Comparison of ENCODE assay signal across 22 cellular contexts in genomic region chr12:201361-201760, GRCh38. TPM values are rescaled to one million over a fixed set of nuclear protein-coding genes. Genes with fewer than 3 reads are reported as not detected.
DNase-seq lines count a peak whose midpoint lies in the region; ATAC-seq and TF ChIP-seq lines count a peak whose summit lies in the region.
"Had no signal": no experiment of that assay in that cellular context is flagged by ENCODE, and none has a peak within 500 bp of the region (broad histone marks: within the 10 kb centered on the region; RNA-seq: fewer than 3 reads in every experiment).

No MANE protein-coding gene starts in this region.

- ATAC-seq in natural killer cell treated with Interleukin-12 subunit alpha and Interleukin-12 subunit beta and Interleukin-15 and Interleukin-18, amount 100 ng/mL, for 72 hours = no peak
- ATAC-seq in natural killer cell = no peak
- ATAC-seq in stimulated activated memory B cell treated with anti-CD40 and anti-IgM and Interleukin-4, amounts not matched to agents 10 μg/mL and 1 μg/mL and 100 μg/mL, for 72 hours = peak; percentile 4
- no peak for ATAC-seq in activated CD4-positive, alpha-beta T cell treated with anti-CD3 and anti-CD28 coated beads for 36 hours
- ATAC-seq: GM12878, Panc1 had no signal

- H3K36me3 ChIP-seq in brain microvascular endothelial cell (replicated peaks) = no peaks in the 10 kb centered on the region
- H3K36me3 ChIP-seq: BLaER1 treated with 17β-estradiol and CSF1 and Interleukin-3, amounts not matched to agents 10 nM and 100 nM had no signal

- peak; percentile 46 for DNase-seq in natural killer cell treated with Interleukin-12 subunit alpha and Interleukin-12 subunit beta and Interleukin-15 and Interleukin-18, amount 100 ng/mL, for 72 hours (ENCODE audit: low spot score)
- no peak for DNase-seq in natural killer cell
- DNase-seq in activated CD4-positive, alpha-beta T cell treated with anti-CD3 and anti-CD28 coated beads for 36 hours = no peak
- no peak for DNase-seq in brain microvascular endothelial cell
- DNase-seq in nephron progenitor cell = no peak
- DNase-seq in iPS-NIHi11 (ENCODE audit: low spot score) = no peak
- DNase-seq: CD4-positive, alpha-beta memory T cell; DND-41; HFFc6; Karpas-422; MV-4-11; NCI-H2171; NCI-H524; NK-92 treated with Interleukin-12 subunit alpha and Interleukin-12 subunit beta, amount 100 ng/mL, for 24 hours; SIG-M5 had no signal

- H3K27me3 Mint-ChIP-seq in natural killer cell treated with Interleukin-12 subunit alpha and Interleukin-12 subunit beta and Interleukin-15 and Interleukin-18, amount 100 ng/mL, for 72 hours = peaks cover 49% of the 10 kb centered on the region in 2 donors
- H3K27me3 Mint-ChIP-seq in natural killer cell (ENCODE audit: low read depth in 2 of 2) (peaks cover 46 to 60% of the 10 kb centered on the region in 2 donors), nephron (ENCODE audit: low read depth) (peaks cover 55% of the 10 kb centered on the region), nephron progenitor cell (ENCODE audit: low read depth, poor library complexity) (peaks cover 86% of the 10 kb centered on the region)
- peaks cover 62% of the 10 kb centered on the region for H3K27me3 Mint-ChIP-seq in stimulated activated memory B cell treated with anti-CD40 and anti-IgM and Interleukin-4, amounts not matched to agents 10 μg/mL and 1 μg/mL and 100 μg/mL, for 72 hours
- H3K27me3 Mint-ChIP-seq in activated CD4-positive, alpha-beta T cell treated with anti-CD3 and anti-CD28 coated beads for 36 hours = peaks cover 40% of the 10 kb centered on the region

- CTCF ChIA-PET in activated CD4-positive, alpha-beta T cell treated with anti-CD3 and anti-CD28 coated beads for 36 hours (lab: Charles Lee) = no interaction called here

- peaks cover 4% of the 10 kb centered on the region for H3K9me3 Mint-ChIP-seq in natural killer cell treated with Interleukin-12 subunit alpha and Interleukin-12 subunit beta and Interleukin-15 and Interleukin-18, amount 100 ng/mL, for 72 hours
- H3K9me3 Mint-ChIP-seq in natural killer cell (peaks cover 0 to 2% of the 10 kb centered on the region in 2 donors), nephron (no peaks in the 10 kb centered on the region), nephron progenitor cell (peaks cover 7% of the 10 kb centered on the region)
- H3K9me3 Mint-ChIP-seq in stimulated activated memory B cell treated with anti-CD40 and anti-IgM and Interleukin-4, amounts not matched to agents 10 μg/mL and 1 μg/mL and 100 μg/mL, for 72 hours = peaks cover 3% of the 10 kb centered on the region
- no peaks in the 10 kb centered on the region for H3K9me3 Mint-ChIP-seq in activated CD4-positive, alpha-beta T cell treated with anti-CD3 and anti-CD28 coated beads for 36 hours (ENCODE audit: low read depth)
- H3K9me3 Mint-ChIP-seq: HFFc6 had no signal

- TF ChIP-seq CTCF in natural killer cell (IDR thresholded peaks at IDR 0.05) = no peak
- TF ChIP-seq CTCF in nephron (IDR thresholded peaks at IDR 0.05; ENCODE audit: unreplicated experiment in 3 of 3) = no peak
- no peak for TF ChIP-seq CTCF in brain microvascular endothelial cell (IDR thresholded peaks at IDR 0.05; ENCODE audit: low read depth, low read length, missing control alignments)
- TF ChIP-seq CTCF in nephron progenitor cell (IDR thresholded peaks at IDR 0.05) = no peak

- H3K36me3 Mint-ChIP-seq in natural killer cell treated with Interleukin-12 subunit alpha and Interleukin-12 subunit beta and Interleukin-15 and Interleukin-18, amount 100 ng/mL, for 72 hours = no peaks in the 10 kb centered on the region
- H3K36me3 Mint-ChIP-seq in natural killer cell = no peaks in the 10 kb centered on the region
- H3K36me3 Mint-ChIP-seq in nephron (ENCODE audit: low read depth) = peaks cover 7% of the 10 kb centered on the region
- H3K36me3 Mint-ChIP-seq in stimulated activated memory B cell treated with anti-CD40 and anti-IgM and Interleukin-4, amounts not matched to agents 10 μg/mL and 1 μg/mL and 100 μg/mL, for 72 hours = no peaks in the 10 kb centered on the region
- no peaks in the 10 kb centered on the region for H3K36me3 Mint-ChIP-seq in activated CD4-positive, alpha-beta T cell treated with anti-CD3 and anti-CD28 coated beads for 36 hours (ENCODE audit: low read depth)
- no peaks in the 10 kb centered on the region for H3K36me3 Mint-ChIP-seq in nephron progenitor cell (ENCODE audit: low read depth)
- H3K36me3 Mint-ChIP-seq: CD4-positive, alpha-beta memory T cell; IgD-negative memory B cell had no signal

- no peak overlapping the region for H3K4me3 ChIP-seq in brain microvascular endothelial cell (ENCODE audit: low read depth, low read length)
- H3K4me3 ChIP-seq: BLaER1 treated with 17β-estradiol and CSF1 and Interleukin-3, amounts not matched to agents 10 nM and 100 nM; GM12878 had no signal

- H3K4me3 Mint-ChIP-seq in natural killer cell treated with Interleukin-12 subunit alpha and Interleukin-12 subunit beta and Interleukin-15 and Interleukin-18, amount 100 ng/mL, for 72 hours = no peak overlapping the region
- H3K4me3 Mint-ChIP-seq in natural killer cell = no peak overlapping the region
- peak overlapping the region in 2 of 3 experiments; percentile 11 to 63 for H3K4me3 Mint-ChIP-seq in nephron
- no peak overlapping the region for H3K4me3 Mint-ChIP-seq in stimulated activated memory B cell treated with anti-CD40 and anti-IgM and Interleukin-4, amounts not matched to agents 10 μg/mL and 1 μg/mL and 100 μg/mL, for 72 hours
- H3K4me3 Mint-ChIP-seq in activated CD4-positive, alpha-beta T cell treated with anti-CD3 and anti-CD28 coated beads for 36 hours = no peak overlapping the region
- no peak overlapping the region for H3K4me3 Mint-ChIP-seq in nephron progenitor cell
- H3K4me3 Mint-ChIP-seq: CD4-positive, alpha-beta memory T cell; HFFc6; IgD-negative memory B cell had no signal

- no peak overlapping the region for H3K27ac ChIP-seq in brain microvascular endothelial cell
- H3K27ac ChIP-seq: BLaER1 treated with 17β-estradiol and CSF1 and Interleukin-3, amounts not matched to agents 10 nM and 100 nM had no signal

- peaks cover 6 to 7% of the 10 kb centered on the region in 2 donors for H3K4me1 Mint-ChIP-seq in natural killer cell treated with Interleukin-12 subunit alpha and Interleukin-12 subunit beta and Interleukin-15 and Interleukin-18, amount 100 ng/mL, for 72 hours (ENCODE audit: low read depth in 2 of 2)
- H3K4me1 Mint-ChIP-seq in natural killer cell (peaks cover 0 to 10% of the 10 kb centered on the region in 2 donors), nephron (peaks cover 17% of the 10 kb centered on the region), nephron progenitor cell (peaks cover 43% of the 10 kb centered on the region)
- H3K4me1 Mint-ChIP-seq in stimulated activated memory B cell treated with anti-CD40 and anti-IgM and Interleukin-4, amounts not matched to agents 10 μg/mL and 1 μg/mL and 100 μg/mL, for 72 hours = no peaks in the 10 kb centered on the region
- no peaks in the 10 kb centered on the region for H3K4me1 Mint-ChIP-seq in activated CD4-positive, alpha-beta T cell treated with anti-CD3 and anti-CD28 coated beads for 36 hours

- intact Hi-C loops in natural killer cell (cut with micrococcal nuclease) = no loop called here
- intact Hi-C loops in activated CD4-positive, alpha-beta T cell treated with anti-CD3 and anti-CD28 coated beads for 36 hours (cut with DNase I, micrococcal nuclease) = no loop called here

- POLR2A ChIA-PET in activated CD4-positive, alpha-beta T cell treated with anti-CD3 and anti-CD28 coated beads for 36 hours (lab: Charles Lee) = no interaction called here

- H3K27ac Mint-ChIP-seq in natural killer cell treated with Interleukin-12 subunit alpha and Interleukin-12 subunit beta and Interleukin-15 and Interleukin-18, amount 100 ng/mL, for 72 hours = no peak overlapping the region
- H3K27ac Mint-ChIP-seq in natural killer cell (no peak overlapping the region), nephron (no peak overlapping the region), nephron progenitor cell (no peak overlapping the region)
- no peak overlapping the region for H3K27ac Mint-ChIP-seq in stimulated activated memory B cell treated with anti-CD40 and anti-IgM and Interleukin-4, amounts not matched to agents 10 μg/mL and 1 μg/mL and 100 μg/mL, for 72 hours
- no peak overlapping the region for H3K27ac Mint-ChIP-seq in activated CD4-positive, alpha-beta T cell treated with anti-CD3 and anti-CD28 coated beads for 36 hours
- H3K27ac Mint-ChIP-seq: CD4-positive, alpha-beta memory T cell; HFFc6; IgD-negative memory B cell had no signal

- in situ Hi-C loops in brain microvascular endothelial cell (cut with HindIII; ENCODE audit: low pct_ligation_motif_present, low sequenced_read_pairs) = no loop called here

- H3K27me3 ChIP-seq in brain microvascular endothelial cell (replicated peaks) = peaks cover 5% of the 10 kb centered on the region
- H3K27me3 ChIP-seq: BLaER1 treated with 17β-estradiol and CSF1 and Interleukin-3, amounts not matched to agents 10 nM and 100 nM had no signal

RNA-seq across cellular contexts. Expression of gene SLC6A12, which starts 12.6 kb away (rescaled TPM):
- total RNA-seq in natural killer cell treated with Interleukin-12 subunit alpha and Interleukin-12 subunit beta and Interleukin-15 and Interleukin-18, amount 100 ng/mL, for 72 hours = under 1 TPM in 1 of 2 donors, not detected in 1; 0.11 TPM
- total RNA-seq in natural killer cell = under 1 TPM in 2 of 3 donors, not detected in 1; 0.54 to 0.70 TPM
- total RNA-seq in activated CD4-positive, alpha-beta T cell treated with anti-CD3 and anti-CD28 coated beads for 36 hours = under 1 TPM; 0.35 to 0.37 TPM
- total RNA-seq: HFFc6, M059J had no signal

Comparison
In these comparisons a context has a peak if more than half of its experiments do, and no peak if none do; other contexts are left out.
1. H3K4me3 Mint-ChIP-seq: peak in nephron (2 of 3); none in natural killer cell treated with Interleukin-12 subunit alpha and Interleukin-12 subunit beta and Interleukin-15 and Interleukin-18, amount 100 ng/mL, for 72 hours (single experiment), natural killer cell (single experiment), stimulated activated memory B cell treated with anti-CD40 and anti-IgM and Interleukin-4, amounts not matched to agents 10 μg/mL and 1 μg/mL and 100 μg/mL, for 72 hours (single experiment), activated CD4-positive, alpha-beta T cell treated with anti-CD3 and anti-CD28 coated beads for 36 hours (single experiment) and nephron progenitor cell (single experiment).